ENCODE assay signal across 14 cellular contexts in the genomic region with DNA sequence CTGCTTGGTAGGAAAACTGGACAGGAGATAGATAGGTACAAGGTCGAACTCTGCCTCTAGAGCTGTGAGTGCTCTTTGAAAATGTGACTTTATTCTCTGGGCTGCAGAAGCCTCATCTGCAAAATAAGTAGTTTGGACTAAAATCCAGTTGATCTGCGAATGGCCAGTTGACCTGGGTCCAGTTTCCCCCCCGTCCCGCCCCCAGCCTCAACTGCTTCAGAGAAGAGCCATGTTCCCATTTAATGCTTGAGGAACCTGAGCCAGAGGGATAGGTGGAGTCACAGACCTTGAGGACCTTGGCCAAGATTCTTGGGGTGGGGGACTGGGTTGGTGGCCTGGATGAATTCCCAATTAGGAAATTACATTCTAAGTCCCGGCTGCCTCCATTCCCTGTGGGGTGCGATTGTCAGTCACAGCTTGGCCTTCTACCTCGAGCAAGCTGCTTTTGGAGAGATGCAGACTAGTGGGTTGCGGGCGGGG. TPM values are rescaled to one million over a fixed set of nuclear protein-coding genes. Genes with fewer than 3 reads are reported as not detected.
DNase-seq lines count a peak whose midpoint lies in the region; TF ChIP-seq lines count a peak whose summit lies in the region.
"Had no signal": no experiment of that assay in that cellular context is flagged by ENCODE, and none has a peak within 500 bp of the region (broad histone marks: within the 10 kb centered on the region; RNA-seq: fewer than 3 reads in every experiment).

No MANE protein-coding gene starts in this region.

- TF ChIP-seq CTCF in BE2C (IDR thresholded peaks at IDR 0.05; ENCODE audit: low read depth, low read length) (no peak), fibroblast of the aortic adventitia (IDR thresholded peaks at IDR 0.05; ENCODE audit: insufficient read depth, low read length) (no peak), neural progenitor cell (IDR thresholded peaks at IDR 0.05) (no peak)

- H3K9me3 Mint-ChIP-seq in neural progenitor cell, result no peaks in the 10 kb centered on the region
- H3K9me3 Mint-ChIP-seq: activated CD4-positive, alpha-beta memory T cell treated with anti-CD3 and anti-CD28 coated beads, Interleukin-2, amount 10 ng/mL, durations not matched to agents 7 days and 5 days had no signal

- H3K36me3 Mint-ChIP-seq in neural progenitor cell, result no peaks in the 10 kb centered on the region

- peaks cover 31% of the 10 kb centered on the region for H3F3A ChIP-seq in neural progenitor cell (ENCODE audit: low read depth)

- H3K27ac Mint-ChIP-seq in neural progenitor cell, result no peak overlapping the region
- H3K27ac Mint-ChIP-seq: activated CD4-positive, alpha-beta memory T cell treated with anti-CD3 and anti-CD28 coated beads, Interleukin-2, amount 10 ng/mL, durations not matched to agents 7 days and 5 days had no signal

- H3K36me3 ChIP-seq in BE2C (peaks cover 2% of the 10 kb centered on the region), MG63 (no peaks in the 10 kb centered on the region), neural progenitor cell (no peaks in the 10 kb centered on the region)
- H3K36me3 ChIP-seq: vagina had no signal

- H3K4me1 ChIP-seq in BE2C (no peaks in the 10 kb centered on the region; the same call in 1 of the 2 replicates), neural progenitor cell (peaks cover 9% of the 10 kb centered on the region)

- H3K27ac ChIP-seq in neural progenitor cell, result no peak overlapping the region

- H3K9me3 ChIP-seq in BE2C (no peaks in the 10 kb centered on the region), MG63 (no peaks in the 10 kb centered on the region), neural progenitor cell (ENCODE audit: low read depth) (no peaks in the 10 kb centered on the region)
- H3K9me3 ChIP-seq: vagina had no signal

- no peak overlapping the region for H2AFZ ChIP-seq in neural progenitor cell (replicated peaks)

- DNase-seq in BE2C (no peak), MG63 (no peak), fibroblast of the aortic adventitia (ENCODE audit: low read depth) (no peak), neural progenitor cell (ENCODE audit: low spot score) (no peak), SHP77 treated with DMSO at 0.1 percent for 48 hours (lab: John Stamatoyannopoulos, UW) (no peak), cerebellar cortex (ENCODE audit: low spot score) (no peak), NCI-H2081 (lab: John Stamatoyannopoulos, UW) (no peak), T1000 (lab: John Stamatoyannopoulos, UW) (no peak)
- DNase-seq: activated naive CD4-positive, alpha-beta T cell treated with anti-CD3 and anti-CD28 coated beads, Interleukin-2, amount 50 U/mL, for 16 hours; C1 segment of cervical spinal cord; T-helper 2 cell had no signal

- peak overlapping the region; percentile 85 for H3K4me3 ChIP-seq in BE2C (ENCODE audit: low read depth, low read length)
- peak overlapping the region; percentile 63 for H3K4me3 ChIP-seq in MG63
- peak overlapping the region; percentile 78 for H3K4me3 ChIP-seq in fibroblast of the aortic adventitia (ENCODE audit: low read depth, low read length)
- H3K4me3 ChIP-seq in neural progenitor cell, result no peak overlapping the region

- H3K79me2 ChIP-seq in neural progenitor cell (ENCODE audit: low read depth), result no peaks in the 10 kb centered on the region

- no peaks in the 10 kb centered on the region for H3K27me3 ChIP-seq in BE2C
- no peaks in the 10 kb centered on the region for H3K27me3 ChIP-seq in MG63
- H3K27me3 ChIP-seq in neural progenitor cell, result peaks cover 93% of the 10 kb centered on the region
- H3K27me3 ChIP-seq: vagina had no signal

- H3K4me3 Mint-ChIP-seq in neural progenitor cell, result peak overlapping the region; percentile 80

- no peak overlapping the region for H3K9ac ChIP-seq in neural progenitor cell

- H3K4me1 Mint-ChIP-seq in neural progenitor cell, result peaks cover 14% of the 10 kb centered on the region

- peak overlapping the region; percentile 80 for H3K4me2 ChIP-seq in neural progenitor cell

- H3K27me3 Mint-ChIP-seq in neural progenitor cell (ENCODE audit: insufficient read depth, low read depth), result peaks cover 34% of the 10 kb centered on the region

- peaks cover 23% of the 10 kb centered on the region for H4K20me1 ChIP-seq in neural progenitor cell (ENCODE audit: low read depth)

RNA-seq across cellular contexts. Expression of gene TBX2, which starts 14.1 kb away (rescaled TPM):
- polyA plus RNA-seq in BE2C (2012; ENCODE audit: insufficient read depth, insufficient read length, low read depth), result 107 TPM
- total RNA-seq in MG63 (2014; rRNA removed; shearing (Covaris generic); ENCODE audit: low replicate concordance), result 1.8 and 8.3 TPM in 2 replicates
- total RNA-seq in fibroblast of the aortic adventitia (ENCODE audit: low replicate concordance), result 4.1 and 20.8 TPM in 2 replicates
- total RNA-seq in neural progenitor cell (ENCODE audit: low replicate concordance), result not detected in 2 replicates
- total RNA-seq: activated CD4-positive, alpha-beta memory T cell treated with anti-CD3 and anti-CD28 coated beads, Interleukin-2, amount 10 ng/mL, durations not matched to agents 7 days and 5 days had no signal

RNA-seq across cellular contexts. Expression of gene TBX4, which starts 38.5 kb away (rescaled TPM):
- polyA plus RNA-seq in BE2C (2012; ENCODE audit: insufficient read depth, insufficient read length, low read depth), result 1.6 TPM
- 0.76 and 0.89 TPM in 2 replicates for total RNA-seq in MG63 (2014; rRNA removed; shearing (Covaris generic); ENCODE audit: low replicate concordance)
- 0.16 TPM in 1 of 2 replicates, not detected in the other for total RNA-seq in fibroblast of the aortic adventitia (ENCODE audit: low replicate concordance)
- total RNA-seq in neural progenitor cell (ENCODE audit: low replicate concordance), result not detected in 2 replicates
- total RNA-seq: activated CD4-positive, alpha-beta memory T cell treated with anti-CD3 and anti-CD28 coated beads, Interleukin-2, amount 10 ng/mL, durations not matched to agents 7 days and 5 days; HT-29; vagina had no signal
